In genomic region chr17:76811834-76812233, GRCh38 we compare ENCODE assay signal across 39 cellular contexts. TPM values are rescaled to one million over a fixed set of nuclear protein-coding genes. Genes with fewer than 3 reads are reported as not detected.
"Had no signal": no experiment of that assay in that cellular context is flagged by ENCODE, and none has a peak within 500 bp of the region (broad histone marks: within the 10 kb centered on the region; RNA-seq: fewer than 3 reads in every experiment).

No MANE protein-coding gene starts in this region.

- H3K36me3 ChIP-seq: adrenal gland, ascending aorta, brain microvascular endothelial cell, breast epithelium, cardiac muscle cell had no signal

- H3K4me3 Mint-ChIP-seq: activated naive CD4-positive, alpha-beta T cell treated with anti-CD3 and anti-CD28 coated beads for 36 hours; activated naive CD4-positive, alpha-beta T cell treated with anti-CD3 and anti-CD28 coated beads, Interleukin-2, amount 10 ng/mL, durations not matched to agents 7 days and 5 days; activated naive CD4-positive, alpha-beta T cell treated with anti-CD3 and anti-CD28 coated beads, Interleukin-2, amount 50 U/mL, for 24 hours; activated naive CD8-positive, alpha-beta T cell; activated naive CD8-positive, alpha-beta T cell treated with anti-CD3 and anti-CD28 coated beads for 36 hours; activated naive CD8-positive, alpha-beta T cell treated with anti-CD3 and anti-CD28 coated beads, Interleukin-2, amount 10 ng/mL, durations not matched to agents 7 days and 5 days; activated naive CD8-positive, alpha-beta T cell treated with anti-CD3 and anti-CD28 coated beads, Interleukin-2, amount 50 U/mL, for 24 hours; activated T-cell treated with anti-CD3 and anti-CD28 coated beads, Interleukin-2, amount 50 U/mL, for 24 hours; activated T-cell treated with anti-CD3 and anti-CD28 coated beads, Interleukin-2, amount 50 U/mL, for 4 hours; activated T-cell treated with anti-CD3 and anti-CD28 coated beads, Interleukin-2, amount 50 U/mL, for 72 hours; activated T-helper 1 cell treated with anti-CD3 and anti-CD28 coated beads, Interleukin-12 subunit alpha, Interleukin-12 subunit beta, Interleukin-2, Interleukin-4 antibody, amounts not matched to agents 30 ng/mL and 10 ng/mL and 1 ng/mL, durations not matched to agents 14 hours and 24 hours and 36 hours; activated T-helper 17 cell treated with anti-CD3 and anti-CD28 coated beads, Interleukin-2, amount 50 U/mL, for 72 hours; brain; central memory CD8-positive, alpha-beta T cell had no signal

- H3K27me3 Mint-ChIP-seq: activated naive CD4-positive, alpha-beta T cell treated with anti-CD3 and anti-CD28 coated beads, Interleukin-2, amount 50 U/mL, for 24 hours; activated naive CD8-positive, alpha-beta T cell; activated naive CD8-positive, alpha-beta T cell treated with anti-CD3 and anti-CD28 coated beads for 36 hours; activated T-cell treated with anti-CD3 and anti-CD28 coated beads, Interleukin-2, amount 50 U/mL, for 24 hours; activated T-helper 17 cell treated with anti-CD3 and anti-CD28 coated beads, Interleukin-2, amount 50 U/mL, for 72 hours; central memory CD8-positive, alpha-beta T cell had no signal

- H3K36me3 Mint-ChIP-seq: activated naive CD4-positive, alpha-beta T cell treated with anti-CD3 and anti-CD28 coated beads, Interleukin-2, amount 10 ng/mL, durations not matched to agents 7 days and 5 days; activated naive CD4-positive, alpha-beta T cell treated with anti-CD3 and anti-CD28 coated beads, Interleukin-2, amount 50 U/mL, for 24 hours; activated naive CD4-positive, alpha-beta T cell treated with anti-CD3 and anti-CD28 coated beads, Interleukin-2, amount 50 U/mL, for 72 hours; activated naive CD8-positive, alpha-beta T cell; activated naive CD8-positive, alpha-beta T cell treated with anti-CD3 and anti-CD28 coated beads for 36 hours; brain had no signal

- H3K4me3 ChIP-seq: adrenal gland, ascending aorta, body of pancreas, breast epithelium, cardiac muscle cell had no signal

- H3K9me3 ChIP-seq: adrenal gland, ascending aorta, body of pancreas, breast epithelium had no signal

- FAIRE-seq: astrocyte, bronchial epithelial cell had no signal

- H3K27me3 ChIP-seq: adrenal gland, ascending aorta, body of pancreas, brain microvascular endothelial cell, breast epithelium, cardiac muscle cell had no signal

- H3K27ac Mint-ChIP-seq: activated naive CD4-positive, alpha-beta T cell treated with anti-CD3 and anti-CD28 coated beads for 36 hours; activated naive CD4-positive, alpha-beta T cell treated with anti-CD3 and anti-CD28 coated beads, Interleukin-2, amount 10 ng/mL, durations not matched to agents 7 days and 5 days; activated naive CD4-positive, alpha-beta T cell treated with anti-CD3 and anti-CD28 coated beads, Interleukin-2, amount 50 U/mL, for 24 hours; activated naive CD8-positive, alpha-beta T cell; activated naive CD8-positive, alpha-beta T cell treated with anti-CD3 and anti-CD28 coated beads for 36 hours; activated naive CD8-positive, alpha-beta T cell treated with anti-CD3 and anti-CD28 coated beads, Interleukin-2, amount 10 ng/mL, durations not matched to agents 7 days and 5 days; activated naive CD8-positive, alpha-beta T cell treated with anti-CD3 and anti-CD28 coated beads, Interleukin-2, amount 50 U/mL, for 24 hours; activated T-cell treated with anti-CD3 and anti-CD28 coated beads, Interleukin-2, amount 50 U/mL, for 24 hours; activated T-cell treated with anti-CD3 and anti-CD28 coated beads, Interleukin-2, amount 50 U/mL, for 72 hours; activated T-helper 1 cell treated with anti-CD3 and anti-CD28 coated beads, Interleukin-12 subunit alpha, Interleukin-12 subunit beta, Interleukin-2, Interleukin-4 antibody, amounts not matched to agents 30 ng/mL and 10 ng/mL and 1 ng/mL, durations not matched to agents 14 hours and 24 hours and 36 hours; activated T-helper 17 cell treated with anti-CD3 and anti-CD28 coated beads, Interleukin-2, amount 50 U/mL, for 72 hours; activated T-helper 2 cell treated with anti-CD3 and anti-CD28 coated beads, Interferon-gamma antibody, Interleukin-2, Interleukin-4, amounts not matched to agents 10 μg/mL and 5 μg/mL and 100 μg/mL, durations not matched to agents 14 hours and 24 hours and 36 hours had no signal

- DNase-seq: activated effector memory CD4-positive, alpha-beta T cell treated with anti-CD3 and anti-CD28 coated beads, Interleukin-2, amount 50 U/mL, for 16 hours; activated effector memory CD4-positive, alpha-beta T cell treated with Interleukin-2 at 50 U/mL for 16 hours; activated gamma-delta T cell; activated gamma-delta T cell treated with Interleukin-2 at 50 U/mL for 16 hours; activated naive CD4-positive, alpha-beta T cell; activated naive CD4-positive, alpha-beta T cell treated with anti-CD3 and anti-CD28 coated beads for 36 hours; activated naive CD4-positive, alpha-beta T cell treated with anti-CD3 and anti-CD28 coated beads, Interleukin-2, amount 10 ng/mL, durations not matched to agents 7 days and 5 days; activated naive CD4-positive, alpha-beta T cell treated with anti-CD3 and anti-CD28 coated beads, Interleukin-2, amount 50 U/mL, for 16 hours; activated naive CD4-positive, alpha-beta T cell treated with Interleukin-2 at 50 U/mL for 16 hours; activated naive CD8-positive, alpha-beta T cell treated with anti-CD3 and anti-CD28 coated beads for 36 hours; activated naive CD8-positive, alpha-beta T cell treated with anti-CD3 and anti-CD28 coated beads, Interleukin-2, amount 10 ng/mL, durations not matched to agents 7 days and 5 days; activated naive CD8-positive, alpha-beta T cell treated with anti-CD3 and anti-CD28 coated beads, Interleukin-2, amount 50 U/mL, for 24 hours; activated T-cell treated with anti-CD3 and anti-CD28 coated beads, Interleukin-2, amount 50 U/mL, for 24 hours; activated T-cell treated with anti-CD3 and anti-CD28 coated beads, Interleukin-2, amount 50 U/mL, for 4 hours; activated T-cell treated with anti-CD3 and anti-CD28 coated beads, Interleukin-2, amount 50 U/mL, for 48 hours; activated T-cell treated with anti-CD3 and anti-CD28 coated beads, Interleukin-2, amount 50 U/mL, for 72 hours; adrenal gland; amniotic stem cell; amygdala; anterior cingulate cortex; aorta; body of pancreas; brain microvascular endothelial cell; caudate nucleus; central memory CD4-positive, alpha-beta T cell; cerebellar nuclear complex had no signal

- ATAC-seq: activated naive CD4-positive, alpha-beta T cell treated with anti-CD3 and anti-CD28 coated beads, Interleukin-2, amount 50 U/mL, for 72 hours; activated naive CD8-positive, alpha-beta T cell treated with anti-CD3 and anti-CD28 coated beads, Interleukin-2, amount 50 U/mL, for 24 hours; activated T-cell treated with anti-CD3 and anti-CD28 coated beads, Interleukin-2, amount 50 U/mL, for 4 hours; activated T-cell treated with anti-CD3 and anti-CD28 coated beads, Interleukin-2, amount 50 U/mL, for 72 hours; activated T-helper 17 cell treated with anti-CD3 and anti-CD28 coated beads, Interleukin-2, amount 50 U/mL, for 72 hours; body of pancreas had no signal

- H3K27ac ChIP-seq: adrenal gland, ascending aorta, body of pancreas, brain microvascular endothelial cell, breast epithelium, cardiac muscle cell had no signal

- H3K9me3 Mint-ChIP-seq: activated naive CD4-positive, alpha-beta T cell treated with anti-CD3 and anti-CD28 coated beads for 36 hours; activated naive CD4-positive, alpha-beta T cell treated with anti-CD3 and anti-CD28 coated beads, Interleukin-2, amount 10 ng/mL, durations not matched to agents 7 days and 5 days; activated naive CD4-positive, alpha-beta T cell treated with anti-CD3 and anti-CD28 coated beads, Interleukin-2, amount 50 U/mL, for 24 hours; activated naive CD4-positive, alpha-beta T cell treated with anti-CD3 and anti-CD28 coated beads, Interleukin-2, amount 50 U/mL, for 72 hours; activated naive CD8-positive, alpha-beta T cell treated with anti-CD3 and anti-CD28 coated beads for 36 hours; activated naive CD8-positive, alpha-beta T cell treated with anti-CD3 and anti-CD28 coated beads, Interleukin-2, amount 10 ng/mL, durations not matched to agents 7 days and 5 days; activated naive CD8-positive, alpha-beta T cell treated with anti-CD3 and anti-CD28 coated beads, Interleukin-2, amount 50 U/mL, for 24 hours; activated T-cell treated with anti-CD3 and anti-CD28 coated beads, Interleukin-2, amount 50 U/mL, for 24 hours; activated T-cell treated with anti-CD3 and anti-CD28 coated beads, Interleukin-2, amount 50 U/mL, for 4 hours; activated T-cell treated with anti-CD3 and anti-CD28 coated beads, Interleukin-2, amount 50 U/mL, for 72 hours; activated T-helper 1 cell treated with anti-CD3 and anti-CD28 coated beads, Interleukin-12 subunit alpha, Interleukin-12 subunit beta, Interleukin-2, Interleukin-4 antibody, amounts not matched to agents 30 ng/mL and 10 ng/mL and 1 ng/mL, durations not matched to agents 14 hours and 24 hours and 36 hours; activated T-helper 17 cell treated with anti-CD3 and anti-CD28 coated beads, Interleukin-2, amount 50 U/mL, for 72 hours; activated T-helper 2 cell treated with anti-CD3 and anti-CD28 coated beads, Interferon-gamma antibody, Interleukin-2, Interleukin-4, amounts not matched to agents 10 μg/mL and 5 μg/mL and 100 μg/mL, durations not matched to agents 14 hours and 24 hours and 36 hours; central memory CD8-positive, alpha-beta T cell had no signal

- H3K4me1 ChIP-seq: adrenal gland, ascending aorta, body of pancreas, breast epithelium had no signal

RNA-seq across cellular contexts. Expression of gene MGAT5B, which starts 56.4 kb away (rescaled TPM):
- total RNA-seq: ascending aorta, bronchial epithelial cell had no signal
- polyA plus RNA-seq: aorta had no signal
